In genomic region chr5:34501033-34501432, GRCh38 we compare ENCODE assay signal across 17 cellular contexts.
"Had no signal": no experiment of that assay in that cellular context is flagged by ENCODE, and none has a peak within 500 bp of the region (broad histone marks: within the 10 kb centered on the region; RNA-seq: fewer than 3 reads in every experiment).

No MANE protein-coding gene starts in this region.

- FAIRE-seq: pancreas, TTC549 had no signal

- H3K36me3 Mint-ChIP-seq: activated naive CD4-positive, alpha-beta T cell treated with anti-CD3 and anti-CD28 coated beads, Interleukin-2, amount 10 ng/mL, durations not matched to agents 7 days and 5 days; brain; neural progenitor cell had no signal

- DNase-seq: activated B cell treated with CpG ODN at 0.5 μM for 24 hours; activated CD4-positive, alpha-beta T cell treated with anti-CD3 and anti-CD28 coated beads, Interleukin-2, amount 10 ng/mL, durations not matched to agents 7 days and 5 days; activated naive CD4-positive, alpha-beta T cell treated with anti-CD3 and anti-CD28 coated beads, Interleukin-2, amount 10 ng/mL, durations not matched to agents 7 days and 5 days; activated T-cell treated with anti-CD3 and anti-CD28 coated beads for 4 hours; amniotic stem cell; effector memory CD8-positive, alpha-beta T cell; hypothalamus; pancreas; stimulated activated CD4-positive, alpha-beta T cell treated with anti-CD3 and anti-CD28 coated beads, Interleukin-15, amount 100 ng/mL, for 24 hours; stimulated activated CD4-positive, alpha-beta T cell treated with anti-CD3 and anti-CD28 coated beads, Interleukin-4, amount 100 ng/mL, for 24 hours; stimulated activated naive CD8-positive, alpha-beta T cell treated with anti-CD3 and anti-CD28 coated beads, Interleukin-15, amount 100 ng/mL, for 72 hours had no signal

- H3K4me2 ChIP-seq: neural progenitor cell had no signal

- H3K4me3 ChIP-seq: neural progenitor cell, pancreas had no signal

- H3K4me3 Mint-ChIP-seq: activated B cell treated with CpG ODN at 0.5 μM for 24 hours; activated CD4-positive, alpha-beta T cell treated with anti-CD3 and anti-CD28 coated beads, Interleukin-2, amount 10 ng/mL, durations not matched to agents 7 days and 5 days; activated naive CD4-positive, alpha-beta T cell treated with anti-CD3 and anti-CD28 coated beads, Interleukin-2, amount 10 ng/mL, durations not matched to agents 7 days and 5 days; activated T-helper 17 cell treated with anti-CD3 and anti-CD28 coated beads, Interleukin-2, amount 50 U/mL, for 72 hours; brain; central memory CD8-positive, alpha-beta T cell; effector memory CD8-positive, alpha-beta T cell; neural progenitor cell; stimulated activated naive CD8-positive, alpha-beta T cell treated with anti-CD3 and anti-CD28 coated beads, Interleukin-15, amount 100 ng/mL, for 72 hours had no signal

- H3K27ac ChIP-seq: epithelial cell of prostate, neural progenitor cell, pancreas had no signal

- H3K9me3 Mint-ChIP-seq: activated B cell treated with CpG ODN at 0.5 μM for 24 hours; activated CD4-positive, alpha-beta T cell treated with anti-CD3 and anti-CD28 coated beads, Interleukin-2, amount 10 ng/mL, durations not matched to agents 7 days and 5 days; activated naive CD4-positive, alpha-beta T cell treated with anti-CD3 and anti-CD28 coated beads, Interleukin-2, amount 10 ng/mL, durations not matched to agents 7 days and 5 days; activated T-helper 17 cell treated with anti-CD3 and anti-CD28 coated beads, Interleukin-2, amount 50 U/mL, for 72 hours; central memory CD8-positive, alpha-beta T cell; effector memory CD8-positive, alpha-beta T cell; neural progenitor cell; stimulated activated naive CD8-positive, alpha-beta T cell treated with anti-CD3 and anti-CD28 coated beads, Interleukin-15, amount 100 ng/mL, for 72 hours had no signal

- H3K9me3 ChIP-seq: pancreas had no signal

- H3K36me3 ChIP-seq: neural progenitor cell, pancreas had no signal

- H3K27ac Mint-ChIP-seq: activated CD4-positive, alpha-beta T cell treated with anti-CD3 and anti-CD28 coated beads, Interleukin-2, amount 10 ng/mL, durations not matched to agents 7 days and 5 days; activated naive CD4-positive, alpha-beta T cell treated with anti-CD3 and anti-CD28 coated beads, Interleukin-2, amount 10 ng/mL, durations not matched to agents 7 days and 5 days; activated T-helper 17 cell treated with anti-CD3 and anti-CD28 coated beads, Interleukin-2, amount 50 U/mL, for 72 hours; effector memory CD8-positive, alpha-beta T cell; neural progenitor cell; stimulated activated naive CD8-positive, alpha-beta T cell treated with anti-CD3 and anti-CD28 coated beads, Interleukin-15, amount 100 ng/mL, for 72 hours had no signal

- ATAC-seq: activated T-helper 17 cell treated with anti-CD3 and anti-CD28 coated beads, Interleukin-2, amount 50 U/mL, for 72 hours; effector memory CD8-positive, alpha-beta T cell; pancreas; stimulated activated naive CD8-positive, alpha-beta T cell treated with anti-CD3 and anti-CD28 coated beads, Interleukin-15, amount 100 ng/mL, for 72 hours had no signal

- H3K9ac ChIP-seq: neural progenitor cell had no signal

- H3K27me3 ChIP-seq: neural progenitor cell, pancreas had no signal
